ENCODE assay signal across 15 cellular contexts in genomic region chr13:73074101-73074500, GRCh38. TPM values are rescaled to one million over a fixed set of nuclear protein-coding genes. Genes with fewer than 3 reads are reported as not detected.
DNase-seq lines count a peak whose midpoint lies in the region; ATAC-seq, FAIRE-seq and TF ChIP-seq lines count a peak whose summit lies in the region.
"Had no signal": no experiment of that assay in that cellular context is flagged by ENCODE, and none has a peak within 500 bp of the region (broad histone marks: within the 10 kb centered on the region; RNA-seq: fewer than 3 reads in every experiment).

No MANE protein-coding gene starts in this region.

- H3K9me3 Mint-ChIP-seq in astrocyte (ENCODE audit: unreplicated experiment), result no peaks in the 10 kb centered on the region
- H3K9me3 Mint-ChIP-seq: brain had no signal

- TF ChIP-seq POLR2A in thyroid gland (IDR thresholded peaks at IDR 0.05), result no peak

- peak; percentile 78 for ATAC-seq in GM19463 (IDR thresholded peaks at IDR 0.05; ENCODE audit: unreplicated experiment)
- ATAC-seq in HG03103 (IDR thresholded peaks at IDR 0.05; ENCODE audit: low read depth, unreplicated experiment), result peak; percentile 74
- ATAC-seq in GM18517 (IDR thresholded peaks at IDR 0.05; ENCODE audit: unreplicated experiment), result no peak
- ATAC-seq in SK-N-SH treated with all-trans-retinoic acid at 6 μM for 48 hours, result no peak
- ATAC-seq: left colon, pancreas, T-helper 17 cell had no signal

- intact Hi-C loops in thyroid gland (cut with DNase I), result no loop called here

- peak overlapping the region; percentile 10 for H3K4me2 ChIP-seq in astrocyte (ENCODE audit: low read length)

- H3K79me2 ChIP-seq in astrocyte (ENCODE audit: insufficient read depth, low read length), result peaks cover 29% of the 10 kb centered on the region

- peaks cover 2% of the 10 kb centered on the region for H3K36me3 Mint-ChIP-seq in astrocyte (ENCODE audit: low read depth, unreplicated experiment)

- H3K36me3 ChIP-seq in astrocyte (ENCODE audit: insufficient read depth, low read length), result no peaks in the 10 kb centered on the region
- no peaks in the 10 kb centered on the region for H3K36me3 ChIP-seq in thyroid gland
- H3K36me3 ChIP-seq: uterus had no signal

- DNase-seq in astrocyte (ENCODE audit: low read depth) (no peak), thyroid gland (no peak), GM10266 (ENCODE audit: extremely low spot score) (no peak)
- DNase-seq: DMS153, left colon, NCI-H1048, NCI-H774, pancreas, T-helper 17 cell, uterus had no signal

- H4K20me1 ChIP-seq in astrocyte (ENCODE audit: insufficient read depth, low read length), result no peaks in the 10 kb centered on the region

- no peak overlapping the region for H3K9ac ChIP-seq in astrocyte (ENCODE audit: low read length)

- FAIRE-seq in astrocyte (lab: Jason Lieb, UNC), result no peak

- H3K4me1 Mint-ChIP-seq in astrocyte (ENCODE audit: low read depth, unreplicated experiment), result peaks cover 19% of the 10 kb centered on the region

- H3K27me3 Mint-ChIP-seq in astrocyte (ENCODE audit: low read depth, unreplicated experiment), result no peaks in the 10 kb centered on the region
- H3K27me3 Mint-ChIP-seq: brain, T-helper 17 cell had no signal

- H3K9me3 ChIP-seq in astrocyte (ENCODE audit: insufficient read depth, low read depth, low read length) (no peaks in the 10 kb centered on the region), thyroid gland (no peaks in the 10 kb centered on the region)
- H3K9me3 ChIP-seq: pancreas, uterus had no signal

- no peak overlapping the region for H3K4me3 ChIP-seq in astrocyte (ENCODE audit: insufficient read depth, low read depth, low read length)
- no peak overlapping the region for H3K4me3 ChIP-seq in thyroid gland (replicated peaks in 1 of 3)
- H3K4me3 ChIP-seq: pancreas, uterus had no signal

- H3K4me3 Mint-ChIP-seq in astrocyte (ENCODE audit: unreplicated experiment), result no peak overlapping the region
- H3K4me3 Mint-ChIP-seq: brain, T-helper 17 cell had no signal

- no peak overlapping the region for H3K27ac Mint-ChIP-seq in astrocyte (ENCODE audit: unreplicated experiment)
- H3K27ac Mint-ChIP-seq: T-helper 17 cell had no signal

- no peak for TF ChIP-seq CTCF in astrocyte (IDR thresholded peaks at IDR 0.05; ENCODE audit: insufficient read depth, low read depth, low read length)
- no peak for TF ChIP-seq CTCF in thyroid gland (IDR thresholded peaks at IDR 0.05)
- TF ChIP-seq CTCF in GM10266 (IDR thresholded peaks at IDR 0.05; ENCODE audit: control insufficient read depth, insufficient read depth, low read depth, missing control alignments), result no peak

- no peak overlapping the region for H3K27ac ChIP-seq in astrocyte (ENCODE audit: low read depth, low read length)
- H3K27ac ChIP-seq in thyroid gland, result peak overlapping the region; percentile 23 to 78 (median 61)
- H3K27ac ChIP-seq: pancreas, uterus had no signal

- 66 to 69% methylated on average over 3 of the region's 3 CpGs for WGBS in thyroid gland, 2 donors

- H3K27me3 ChIP-seq in astrocyte (ENCODE audit: insufficient read depth, low read length) (no peaks in the 10 kb centered on the region), thyroid gland (no peaks in the 10 kb centered on the region)
- H3K27me3 ChIP-seq: pancreas, uterus had no signal

- H2AFZ ChIP-seq in astrocyte (ENCODE audit: low read depth, low read length), result no peak overlapping the region

- H3K4me1 ChIP-seq in astrocyte (ENCODE audit: insufficient read depth, low read length), result no peaks in the 10 kb centered on the region
- peaks cover 44 to 46% of the 10 kb centered on the region in 2 donors for H3K4me1 ChIP-seq in thyroid gland
- H3K4me1 ChIP-seq: uterus had no signal

TF ChIP-seq in SK-N-SH treated with all-trans-retinoic acid at 6 μM for 48 hours, 23 proteins besides CTCF, POLR2A, EP300 and RAD21:
- no peak for TF ChIP-seq CSDC2 (CRISPR knock-in tag; IDR thresholded peaks at IDR 0.05)
- TF ChIP-seq RARB (CRISPR knock-in tag; IDR thresholded peaks at IDR 0.05), result no peak
- TF ChIP-seq TSHZ2 (CRISPR knock-in tag; IDR thresholded peaks at IDR 0.05), result no peak
- no peak for TF ChIP-seq CREB5 (CRISPR knock-in tag; IDR thresholded peaks at IDR 0.05; ENCODE audit: low read depth)
- no peak for TF ChIP-seq TCF4 (CRISPR knock-in tag; IDR thresholded peaks at IDR 0.05; ENCODE audit: borderline replicate concordance)
- no peak for TF ChIP-seq ZC3H10 (CRISPR knock-in tag; IDR thresholded peaks at IDR 0.05)
- no peak for TF ChIP-seq POU6F1 (CRISPR knock-in tag; IDR thresholded peaks at IDR 0.05; ENCODE audit: borderline replicate concordance, low read depth)
- TF ChIP-seq OSR1 (CRISPR knock-in tag; IDR thresholded peaks at IDR 0.05), result no peak
- no peak for TF ChIP-seq ESRRG (CRISPR knock-in tag; IDR thresholded peaks at IDR 0.05)
- TF ChIP-seq CSRNP3 (CRISPR knock-in tag; IDR thresholded peaks at IDR 0.05), result no peak

RNA-seq across cellular contexts. Expression of gene KLF5, which starts 15.3 kb away (rescaled TPM):
- total RNA-seq in astrocyte (13.8 and 21.4 TPM in 2 replicates), thyroid gland (10 to 100 TPM; 15.6 to 37.2 (median 23.6) TPM)

Comparison
In these comparisons a context has a peak if more than half of its experiments do, and no peak if none do; other contexts are left out.
1. ATAC-seq: peak in GM19463 (single experiment) and HG03103 (single experiment); none in GM18517 (single experiment) and SK-N-SH treated with all-trans-retinoic acid at 6 μM for 48 hours (single experiment).